ENCODE assay signal across 8 cellular contexts in the genomic region with DNA sequence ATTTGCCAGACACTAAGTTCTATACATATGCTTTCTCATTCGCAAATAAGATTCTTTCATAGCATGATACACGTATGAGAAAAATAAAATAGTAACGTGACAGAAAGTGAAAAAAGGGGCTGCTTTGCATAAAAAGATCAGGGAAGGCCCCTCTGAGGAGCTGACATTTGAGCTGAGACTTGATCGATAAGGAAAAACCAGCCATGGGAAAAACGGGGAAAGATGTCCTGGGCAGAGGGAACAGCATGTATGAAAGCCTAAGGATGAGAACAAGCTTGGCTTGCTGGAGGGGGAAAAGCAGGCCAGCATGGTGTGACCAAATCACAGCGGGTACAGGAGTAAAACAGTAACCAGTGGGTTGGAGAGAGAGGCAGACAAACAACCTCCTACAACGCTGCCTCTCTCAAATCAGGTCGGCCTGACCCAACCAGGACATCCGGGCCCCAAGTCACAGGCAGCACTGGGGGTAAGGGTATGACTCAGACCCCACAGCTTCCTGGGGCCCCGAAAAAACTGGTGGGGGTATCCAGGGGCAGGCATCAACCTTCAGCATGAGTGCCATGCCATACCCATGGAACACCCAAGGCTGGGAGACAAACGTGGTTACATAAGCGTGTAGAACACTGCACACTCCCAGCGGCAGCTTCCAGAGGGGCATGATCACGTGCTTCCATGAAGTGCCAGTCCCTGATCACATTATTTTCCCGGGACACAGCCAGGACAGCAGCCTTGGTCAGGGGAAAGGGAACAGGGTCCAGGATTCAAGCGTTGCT. TPM values are rescaled to one million over a fixed set of nuclear protein-coding genes. Genes with fewer than 3 reads are reported as not detected.
DNase-seq lines count a peak whose midpoint lies in the region; ATAC-seq and TF ChIP-seq lines count a peak whose summit lies in the region.

No MANE protein-coding gene starts in this region.

- H3K4me1 ChIP-seq in IMR-90 (ENCODE audit: control insufficient read depth, insufficient read depth, low read length) = peaks cover 22% of the 10 kb centered on the region
- peaks cover 37 to 64% of the 10 kb centered on the region in 2 donors for H3K4me1 ChIP-seq in naive thymus-derived CD4-positive, alpha-beta T cell (ENCODE audit: control insufficient read depth in 2 of 2, insufficient read depth in 2 of 2, low read length in 2 of 2)

- peak overlapping the region in 5 of 7 donors; percentile 77 to 97 (median 89) for H3K27ac Mint-ChIP-seq in CD14-positive monocyte
- H3K27ac Mint-ChIP-seq in naive thymus-derived CD4-positive, alpha-beta T cell = peak overlapping the region in 7 of 9 donors; percentile 60 to 87 (median 69)

- BruUV-seq in IMR-90 (replicated peaks; lab: Mats Ljungman, UMichigan) = no TSS peak

- H4K20me1 ChIP-seq in IMR-90 (ENCODE audit: insufficient read depth, low read length) = peaks cover 49% of the 10 kb centered on the region

- H3K36me3 ChIP-seq in IMR-90 (ENCODE audit: control insufficient read depth, insufficient read depth, low read length) = peaks cover 8% of the 10 kb centered on the region
- peaks cover 0 to 11% (median 0%) of the 10 kb centered on the region in 3 experiments for H3K36me3 ChIP-seq in naive thymus-derived CD4-positive, alpha-beta T cell (ENCODE audit: control insufficient read depth in 2 of 3, insufficient read depth in 3 of 3, low read length in 3 of 3)

- no peak overlapping the region for H3K56ac ChIP-seq in IMR-90 (ENCODE audit: extremely low read depth, insufficient read depth, low read length)

- 0 out of 2 replicates have a peak overlapping the region, but pooled peaks have one; percentile 9 for H2BK20ac ChIP-seq in IMR-90 (ENCODE audit: low read depth, low read length)

- intact Hi-C loops in CD14-positive monocyte (cut with micrococcal nuclease) (loop anchor here in 1 of 2 donors (2.0 kb wide), 1 partner anchor 14 kb away; no protein-coding TSS in a partner anchor), IMR-90 (cut with micrococcal nuclease) (no loop called here)
- intact Hi-C loops in naive thymus-derived CD4-positive, alpha-beta T cell (cut with micrococcal nuclease) = loop anchor here in 1 of 2 donors (2.0 kb wide), 1 partner anchor 18 kb away; no protein-coding TSS in a partner anchor

- H2BK15ac ChIP-seq in IMR-90 (ENCODE audit: low read depth, low read length) = 0 out of 3 replicates have a peak overlapping the region, but pooled peaks have one; percentile 18

- peaks cover 42 to 48% of the 10 kb centered on the region in 2 donors for H3K36me3 Mint-ChIP-seq in CD14-positive monocyte
- H3K36me3 Mint-ChIP-seq in naive thymus-derived CD4-positive, alpha-beta T cell = peaks cover 0 to 46% (median 21%) of the 10 kb centered on the region in 5 donors

- peak overlapping the region; percentile 59; the same call in 1 of the 2 replicates for H3K23ac ChIP-seq in IMR-90 (ENCODE audit: low read depth, low read length)

- H3K4me2 ChIP-seq in IMR-90 (ENCODE audit: low read depth, low read length) = no peak overlapping the region

- peaks cover 28 to 86% of the 10 kb centered on the region in 2 experiments for H3K79me1 ChIP-seq in IMR-90 (ENCODE audit: low read depth in 1 of 2, low read length in 2 of 2)

- H4K91ac ChIP-seq in IMR-90 (ENCODE audit: insufficient read depth, low read depth, low read length) = peak overlapping the region; percentile 41; the same call in 1 of the 2 replicates

- no peak overlapping the region for H3K9ac ChIP-seq in IMR-90 (ENCODE audit: low read depth, low read length)

- H2AK9ac ChIP-seq in IMR-90 (replicated peaks; ENCODE audit: low read depth, low read length, poor library complexity) = peak overlapping the region; percentile 23

- TF ChIP-seq CTCF in CD14-positive monocyte (IDR thresholded peaks at IDR 0.05) = no peak
- TF ChIP-seq CTCF in GM20000 (IDR thresholded peaks at IDR 0.05; ENCODE audit: extremely low read depth, missing control alignments) = no peak
- TF ChIP-seq CTCF in IMR-90 (conservative IDR thresholded peaks at IDR 0.05; ENCODE audit: low read depth, low read length) = no peak

- dilution Hi-C loops in IMR-90 (cut with HindIII; ENCODE audit: low sequenced_read_pairs, unreplicated experiment) = no loop called here

- H3K9me3 Mint-ChIP-seq in CD14-positive monocyte = no peaks in the 10 kb centered on the region
- peaks cover 0 to 2% (median 0%) of the 10 kb centered on the region in 11 donors for H3K9me3 Mint-ChIP-seq in naive thymus-derived CD4-positive, alpha-beta T cell

- WGBS in IMR-90 (ENCODE audit: extremely low coverage in 2 of 2, insufficient read length in 1 of 2), 2 experiments = 88% methylated on average over 7 of the region's 16 CpGs; no CpG with 5 or more reads in 1 of the 2 experiments

- H2BK5ac ChIP-seq in IMR-90 (ENCODE audit: low read depth, low read length, poor library complexity, severe bottlenecking) = no peak overlapping the region

- CTCF ChIA-PET in IMR-90 (lab: Yijun Ruan, JAX) = interaction anchor here (1.0 to 1.6 kb wide), 2 partner anchors 27 to 37 kb away, joined by 4 to 5 read pairs; no protein-coding TSS in a partner anchor
- CTCF ChIA-PET in naive thymus-derived CD4-positive, alpha-beta T cell (lab: Charles Lee) = interaction anchor here (2.3 kb wide), 1 partner anchor 36 kb away, joined by 13 read pairs; no protein-coding TSS in a partner anchor

- no peaks in the 10 kb centered on the region for H3K27me3 ChIP-seq in IMR-90 (ENCODE audit: control insufficient read depth, insufficient read depth, low read length)
- H3K27me3 ChIP-seq in naive thymus-derived CD4-positive, alpha-beta T cell (ENCODE audit: control insufficient read depth in 2 of 2, insufficient read depth in 2 of 2, low read length in 2 of 2) = no peaks in the 10 kb centered on the region

- H3K4me1 Mint-ChIP-seq in CD14-positive monocyte = peaks cover 74% of the 10 kb centered on the region
- H3K4me1 Mint-ChIP-seq in naive thymus-derived CD4-positive, alpha-beta T cell = peaks cover 56 to 81% (median 73%) of the 10 kb centered on the region in 7 donors

- H3K4me3 Mint-ChIP-seq in CD14-positive monocyte = peak overlapping the region; percentile 71 to 72
- peak overlapping the region; percentile 72 to 95 (median 89) for H3K4me3 Mint-ChIP-seq in naive thymus-derived CD4-positive, alpha-beta T cell

- H2BK120ac ChIP-seq in IMR-90 (ENCODE audit: low read depth, low read length) = no peak overlapping the region; the same call in 1 of the 2 replicates

- H3K4me3 ChIP-seq in IMR-90 (ENCODE audit: insufficient read depth, low read depth, low read length) = no peak overlapping the region
- peak overlapping the region; percentile 39 for H3K4me3 ChIP-seq in naive thymus-derived CD4-positive, alpha-beta T cell (ENCODE audit: low read length)

- H4K5ac ChIP-seq in IMR-90 (ENCODE audit: low read depth, low read length) = no peak overlapping the region

- no peak for TF ChIP-seq RAD21 in IMR-90 (IDR thresholded peaks at IDR 0.05; ENCODE audit: low read length)

- in situ Hi-C loops in IMR-90 (cut with MboI; ENCODE audit: low sequenced_read_pairs) = no loop called here

- TF ChIP-seq POLR2A in IMR-90 (IDR thresholded peaks at IDR 0.05; ENCODE audit: low read depth, low read length) = no peak

- H3K4ac ChIP-seq in IMR-90 (ENCODE audit: low read depth, low read length) = peak overlapping the region; percentile 62; the same call in 1 of the 2 replicates

- peak overlapping the region; percentile 68 for H2AK5ac ChIP-seq in IMR-90 (ENCODE audit: low read depth, low read length)

- no peak overlapping the region for H3K18ac ChIP-seq in IMR-90 (ENCODE audit: low read depth, low read length)

- H3K9me1 ChIP-seq in IMR-90 (ENCODE audit: insufficient read depth, low read length) = peaks cover 36% of the 10 kb centered on the region

- no peaks in the 10 kb centered on the region for H3K9me3 ChIP-seq in IMR-90 (ENCODE audit: control insufficient read depth, insufficient read depth, low read length)
- no peaks in the 10 kb centered on the region for H3K9me3 ChIP-seq in naive thymus-derived CD4-positive, alpha-beta T cell (ENCODE audit: control insufficient read depth in 2 of 3, low read length in 3 of 3)

- ATAC-seq in IMR-90 (ENCODE audit: low read depth) = no peak
- ATAC-seq in naive thymus-derived CD4-positive, alpha-beta T cell = no peak

- no peak overlapping the region for H3K27ac ChIP-seq in IMR-90 (ENCODE audit: insufficient read depth, low read length)
- H3K27ac ChIP-seq in naive thymus-derived CD4-positive, alpha-beta T cell (ENCODE audit: low read depth, low read length) = peak overlapping the region; percentile 3

- H4K8ac ChIP-seq in IMR-90 (ENCODE audit: low read depth in 2 of 2, low read length in 2 of 2) = no peak overlapping the region

- POLR2A ChIA-PET in IMR-90 (lab: Charles Lee; ENCODE audit: unreplicated experiment) = no interaction called here
- POLR2A ChIA-PET in naive thymus-derived CD4-positive, alpha-beta T cell (lab: Charles Lee) = interaction anchor here (0.6 to 2.2 kb wide), 6 partner anchors 15 to 144 kb away, joined by 3 to 7 read pairs (median 4); no protein-coding TSS in a partner anchor

- H3K27me3 Mint-ChIP-seq in CD14-positive monocyte (ENCODE audit: low read depth in 3 of 3) = peaks cover 0 to 1% (median 0%) of the 10 kb centered on the region in 3 donors
- no peaks in the 10 kb centered on the region for H3K27me3 Mint-ChIP-seq in naive thymus-derived CD4-positive, alpha-beta T cell

- H2AFZ ChIP-seq in IMR-90 (replicated peaks; ENCODE audit: low read length, poor library complexity) = no peak overlapping the region

- no peak for DNase-seq in CD14-positive monocyte (ENCODE audit: low spot score)
- peak; percentile 83 for DNase-seq in GM20000 (ENCODE audit: low spot score)
- no peak for DNase-seq in IMR-90
- DNase-seq in activated T-helper 1 cell treated with anti-CD3 and anti-CD28 coated beads, Interleukin-2, amount 50 U/mL, for 16 hours (ENCODE audit: low read depth in 1 of 2, low spot score in 1 of 2) = peak; percentile 43 to 64
- DNase-seq in naive thymus-derived CD4-positive, alpha-beta T cell = peak in 1 of 9 donors; percentile 73
- no peak for DNase-seq in islet precursor cell
- no peak for DNase-seq in 8988T
- DNase-seq in foreskin melanocyte = no peak

- peak overlapping the region; percentile 72 for H3K14ac ChIP-seq in IMR-90 (replicated peaks; ENCODE audit: low read depth, low read length)

RNA-seq across cellular contexts. Expression of a gene that starts 2.2 kb away (rescaled TPM):
- polyA plus RNA-seq in CD14-positive monocyte (10 to 100 TPM; 30.8 to 46.4 TPM), IMR-90 (2012; rRNA removed) (63.8 and 67.1 TPM in 2 replicates)
- 88.0 and 92.8 TPM in 2 replicates for total RNA-seq in IMR-90 (2012; rRNA removed)
- 62.2 and 66.5 TPM in 2 replicates for polyA plus RNA-seq in IMR-90 (2012; cell fraction: cytosol; rRNA removed)
- polyA plus RNA-seq in IMR-90 (2012; cell fraction: nucleus; rRNA removed; ENCODE audit: low replicate concordance) = 59.0 and 59.6 TPM in 2 replicates
- 100 to 1,000 TPM; 124 to 234 (median 131) TPM for total RNA-seq in naive thymus-derived CD4-positive, alpha-beta T cell
- 10 to 100 TPM; 28.9 to 45.2 TPM for polyA plus RNA-seq in naive thymus-derived CD4-positive, alpha-beta T cell

RNA-seq across cellular contexts. Expression of a gene that starts 58.3 kb away (rescaled TPM):
- polyA plus RNA-seq in CD14-positive monocyte (1 to 10 TPM; 3.5 to 3.8 TPM), IMR-90 (2012; rRNA removed) (1.0 and 1.3 TPM in 2 replicates)
- 0.28 and 0.36 TPM in 2 replicates for total RNA-seq in IMR-90 (2012; rRNA removed)
- 0.89 and 1.2 TPM in 2 replicates for polyA plus RNA-seq in IMR-90 (2012; cell fraction: cytosol; rRNA removed)
- polyA plus RNA-seq in IMR-90 (2012; cell fraction: nucleus; rRNA removed; ENCODE audit: low replicate concordance) = 0.37 and 0.38 TPM in 2 replicates
- 1 to 10 TPM in 1 of 5 experiments, under 1 TPM in 1, not detected in 3; 0.98 to 1.1 TPM for total RNA-seq in naive thymus-derived CD4-positive, alpha-beta T cell
- 1 to 10 TPM in 1 of 2 donors, not detected in 1; 1.2 TPM for polyA plus RNA-seq in naive thymus-derived CD4-positive, alpha-beta T cell

Comparison
In these comparisons a context has a peak if more than half of its experiments do, and no peak if none do; other contexts are left out.
1. DNase-seq: peak in GM20000 (single experiment) and activated T-helper 1 cell treated with anti-CD3 and anti-CD28 coated beads, Interleukin-2, amount 50 U/mL, for 16 hours (2 of 2); none in CD14-positive monocyte (single experiment), IMR-90 (single experiment), islet precursor cell (single experiment), 8988T (single experiment) and foreskin melanocyte (single experiment).